ENCODE assay signal across 14 cellular contexts in genomic region chr7:141286522-141286921, GRCh38.
DNase-seq lines count a peak whose midpoint lies in the region; ATAC-seq lines count a peak whose summit lies in the region.
"Had no signal": no experiment of that assay in that cellular context is flagged by ENCODE, and none has a peak within 500 bp of the region (broad histone marks: within the 10 kb centered on the region; RNA-seq: fewer than 3 reads in every experiment).

No MANE protein-coding gene starts in this region.

- peak; percentile 59 for ATAC-seq in Right ventricle myocardium superior (ENCODE audit: poor library complexity)
- ATAC-seq in left cardiac atrium = peak; percentile 15 to 51
- ATAC-seq in right cardiac atrium = peak; percentile 35 to 67
- ATAC-seq in GM18498 (IDR thresholded peaks at IDR 0.05; ENCODE audit: unreplicated experiment) = no peak
- ATAC-seq in GM21619 (IDR thresholded peaks at IDR 0.05; ENCODE audit: unreplicated experiment) = no peak
- ATAC-seq: CD8-positive, alpha-beta T cell; GM23338 had no signal

- intact Hi-C loops in Right ventricle myocardium superior (cut with DNase I) (no loop called here), left cardiac atrium (cut with DNase I) (no loop called here), right cardiac atrium (cut with DNase I) (no loop called here)

- H3K9me3 ChIP-seq in right cardiac atrium (ENCODE audit: control insufficient read depth, low read length) = no peaks in the 10 kb centered on the region

- H3K4me1 ChIP-seq in right cardiac atrium (ENCODE audit: control insufficient read depth, insufficient read depth, low read length) = peaks cover 10% of the 10 kb centered on the region

- H3K4me3 ChIP-seq in right cardiac atrium (ENCODE audit: low read length) = no peak overlapping the region
- H3K4me3 ChIP-seq: BLaER1 treated with 17β-estradiol and CSF1 and Interleukin-3, amounts not matched to agents 10 nM and 100 nM; GM23338 had no signal

- no peaks in the 10 kb centered on the region for H3K27me3 ChIP-seq in right cardiac atrium (ENCODE audit: control insufficient read depth, insufficient read depth)
- H3K27me3 ChIP-seq: BLaER1 treated with 17β-estradiol and CSF1 and Interleukin-3, amounts not matched to agents 10 nM and 100 nM had no signal

- H3K27ac ChIP-seq in right cardiac atrium (ENCODE audit: low read length) = peak overlapping the region; percentile 79
- H3K27ac ChIP-seq: BLaER1 treated with 17β-estradiol and CSF1 and Interleukin-3, amounts not matched to agents 10 nM and 100 nM had no signal

- DNase-seq in Right ventricle myocardium superior (no peak), left cardiac atrium (no peak), right cardiac atrium (no peak), iPS-NIHi7 (ENCODE audit: extremely low spot score) (no peak)
- DNase-seq: Calu3; CD8-positive, alpha-beta T cell; DMS79 treated with DMSO at 0.1 percent for 48 hours; GF-D8; HCEC 1CT; IMR-90 had no signal

- WGBS in right cardiac atrium = 53% methylated on average over 3 of the region's 3 CpGs

Comparison
In these comparisons a context has a peak if more than half of its experiments do, and no peak if none do; other contexts are left out.
1. ATAC-seq: peak in Right ventricle myocardium superior (single experiment), left cardiac atrium (2 of 2) and right cardiac atrium (2 of 2); none in GM18498 (single experiment) and GM21619 (single experiment).